8 cellular contexts compared by ENCODE assay signal in genomic region chr16:75251280-75252048, GRCh38. TPM values are rescaled to one million over a fixed set of nuclear protein-coding genes. Genes with fewer than 3 reads are reported as not detected.
DNase-seq lines count a peak whose midpoint lies in the region; ATAC-seq and TF ChIP-seq lines count a peak whose summit lies in the region.

Gene BCAR1, minus strand, starts transcription at chr16:75251624. Its CDS starts 142 bp downstream, at chr16:75251482.

- no peak for TF ChIP-seq CTCF in brain (conservative IDR thresholded peaks at IDR 0.05)

- H3K36me3 ChIP-seq in rectal smooth muscle tissue (ENCODE audit: control insufficient read depth, insufficient read depth, low read length), result no peaks in the 10 kb centered on the region

- DNase-seq in COR-L47 (lab: John Stamatoyannopoulos, UW), result peak; percentile 82
- DNase-seq in NCI-H748 (lab: John Stamatoyannopoulos, UW; ENCODE audit: unreplicated experiment), result peak; percentile 88
- DNase-seq in hypothalamus (lab: John Stamatoyannopoulos, UW), result peak in 49 of 51 donors; percentile 43 to 93 (median 83)
- no peak for DNase-seq in activated gamma-delta T cell treated with Interleukin-2 at 50 U/mL for 16 hours

- peak within 1 kb of the TSS; percentile 68 for H3K4me3 ChIP-seq in rectal smooth muscle tissue (ENCODE audit: low read length)

- peaks cover 81% of the 10 kb centered on the region for H3K4me1 Mint-ChIP-seq in brain

- peak within 1 kb of the TSS; percentile 84 to 90 (median 85) for H3K4me3 Mint-ChIP-seq in brain

- H3K9me3 Mint-ChIP-seq in brain, result no peaks in the 10 kb centered on the region

- no peaks in the 10 kb centered on the region for H3K27me3 ChIP-seq in rectal smooth muscle tissue (ENCODE audit: control insufficient read depth, insufficient read depth, low read length)

- peaks cover 49% of the 10 kb centered on the region for H3K4me1 ChIP-seq in rectal smooth muscle tissue (ENCODE audit: control insufficient read depth, insufficient read depth, low read length)

- ATAC-seq in GM18868 (IDR thresholded peaks at IDR 0.05; ENCODE audit: unreplicated experiment) (peak; percentile 90), HG03066 (IDR thresholded peaks at IDR 0.05; ENCODE audit: low read depth, unreplicated experiment) (peak; percentile 74)

- no peaks in the 10 kb centered on the region for H3K36me3 Mint-ChIP-seq in brain

- peak within 1 kb of the TSS; percentile 76 to 92 (median 83) for H3K27ac Mint-ChIP-seq in brain

- H3K9ac ChIP-seq in rectal smooth muscle tissue (ENCODE audit: low read length), result no peak within 1 kb of the TSS

- peaks cover 5% of the 10 kb centered on the region for H3K27me3 Mint-ChIP-seq in brain

- peak within 1 kb of the TSS; percentile 82 for H3K27ac ChIP-seq in rectal smooth muscle tissue (ENCODE audit: low read depth, low read length)

RNA-seq across cellular contexts. Expression of gene BCAR1, which starts in this region (rescaled TPM):
- 76.8 TPM for polyA plus RNA-seq in brain (ENCODE audit: insufficient read depth, low read depth, low replicate concordance)
